ENCODE assay signal across 8 cellular contexts in genomic region chrX:18674788-18675735, GRCh38. TPM values are rescaled to one million over a fixed set of nuclear protein-coding genes. Genes with fewer than 3 reads are reported as not detected.
DNase-seq lines count a peak whose midpoint lies in the region; ATAC-seq and TF ChIP-seq lines count a peak whose summit lies in the region.

No MANE protein-coding gene starts in this region.

- H3K4me1 ChIP-seq in DND-41 (ENCODE audit: insufficient read depth, low read length) (peaks cover 13% of the 10 kb centered on the region), stomach (peaks cover 0 to 6% (median 0%) of the 10 kb centered on the region in 4 donors)

- no peaks in the 10 kb centered on the region for H3K4me1 Mint-ChIP-seq in neural crest cell

- peaks cover 4% of the 10 kb centered on the region for H3K9me3 Mint-ChIP-seq in neural crest cell

- no peaks in the 10 kb centered on the region for H3K9me3 ChIP-seq in DND-41 (ENCODE audit: insufficient read depth, low read length, severe bottlenecking)
- H3K9me3 ChIP-seq in stomach, result peaks cover 0 to 3% (median 0%) of the 10 kb centered on the region in 4 donors

- ATAC-seq in DND-41 (ENCODE audit: insufficient read depth, low read depth) (peak; percentile 79), GM21529 (IDR thresholded peaks at IDR 0.05; ENCODE audit: unreplicated experiment) (peak; percentile 84)

- H3K36me3 Mint-ChIP-seq in neural crest cell (ENCODE audit: low read depth), result no peaks in the 10 kb centered on the region

- no peak for TF ChIP-seq POLR2A in stomach (IDR thresholded peaks at IDR 0.05)

- no peaks in the 10 kb centered on the region for H3K27me3 ChIP-seq in DND-41 (ENCODE audit: insufficient read depth, low read length, poor library complexity)
- H3K27me3 ChIP-seq in stomach, result no peaks in the 10 kb centered on the region

- peak overlapping the region; percentile 50 to 70; a peak in 3 of 4 replicates for H3K4me3 ChIP-seq in DND-41 (ENCODE audit: low read depth in 1 of 2, low read length in 2 of 2)
- peak overlapping the region; percentile 63 to 65 for H3K4me3 ChIP-seq in foreskin fibroblast (ENCODE audit: low read depth in 1 of 2, low read length in 2 of 2)
- H3K4me3 ChIP-seq in stomach, result peak overlapping the region; percentile 59 to 68 (median 62)

- peak overlapping the region; percentile 90 for H3K4me3 Mint-ChIP-seq in neural crest cell

- intact Hi-C loops in stomach (cut with DNase I; ENCODE audit: low total_unique reads), result no loop called here

- peak overlapping the region; percentile 72 for H3K4me2 ChIP-seq in DND-41 (ENCODE audit: insufficient read depth, low read length)

- peaks cover 4% of the 10 kb centered on the region for H3K27me3 Mint-ChIP-seq in neural crest cell (ENCODE audit: low read depth)

- TF ChIP-seq CTCF in DND-41 (IDR thresholded peaks at IDR 0.05; ENCODE audit: borderline replicate concordance, extremely low read depth, low read length, poor library complexity, severe bottlenecking), result no peak
- TF ChIP-seq CTCF in foreskin fibroblast (IDR thresholded peaks at IDR 0.05; ENCODE audit: low read depth, low read length), result no peak
- no peak for TF ChIP-seq CTCF in neural crest cell (conservative IDR thresholded peaks at IDR 0.05)
- TF ChIP-seq CTCF in stomach (IDR thresholded peaks at IDR 0.05), result no peak

- H3K27ac Mint-ChIP-seq in neural crest cell (ENCODE audit: unreplicated experiment), result no peak overlapping the region

- TF ChIP-seq EP300 in stomach (IDR thresholded peaks at IDR 0.05), result no peak

- peak overlapping the region; percentile 67 for H3K27ac ChIP-seq in DND-41 (ENCODE audit: low read length)
- H3K27ac ChIP-seq in stomach, result peak overlapping the region; percentile 85 to 90 (median 87)

- DNase-seq in DND-41, result peak; percentile 75
- DNase-seq in HuH-7.5 (ENCODE audit: low spot score), result peak; percentile 47
- DNase-seq in RPMI7951 (ENCODE audit: low read depth), result peak; percentile 69
- peak; percentile 91 for DNase-seq in activated effector memory CD4-positive, alpha-beta T cell treated with anti-CD3 and anti-CD28 coated beads, Interleukin-2, amount 50 U/mL, for 16 hours
- peak; percentile 33 to 78 for DNase-seq in foreskin fibroblast
- peak; percentile 81 for DNase-seq in neural crest cell (ENCODE audit: low read depth, low spot score)
- peak; percentile 74 for DNase-seq in stomach

- H4K20me1 ChIP-seq in DND-41 (ENCODE audit: insufficient read depth, low read length), result no peaks in the 10 kb centered on the region

- no peaks in the 10 kb centered on the region for H3K79me2 ChIP-seq in DND-41 (ENCODE audit: insufficient read depth, low read length)

- H2AFZ ChIP-seq in DND-41 (ENCODE audit: low read depth, low read length), result peak overlapping the region; percentile 81

- H3K36me3 ChIP-seq in DND-41 (ENCODE audit: insufficient read depth, low read length) (no peaks in the 10 kb centered on the region), stomach (no peaks in the 10 kb centered on the region)

- H3K9ac ChIP-seq in DND-41 (ENCODE audit: low read depth, low read length), result peak overlapping the region; percentile 68

- WGBS in stomach, 5 donors, result 0 to 27% (median 2%) methylated on average over 9 to 74 of the region's 74 CpGs

RNA-seq across cellular contexts. Expression of gene RS1, which starts 3.2 kb away (rescaled TPM):
- not detected in 2 replicates for total RNA-seq in RPMI7951 (2014; rRNA removed; shearing (Covaris generic))
- total RNA-seq in neural crest cell (not detected in 2 replicates), stomach (not detected)
- polyA plus RNA-seq in stomach, result not detected

RNA-seq across cellular contexts. Expression of gene PPEF1, which starts 32.4 kb away (rescaled TPM):
- 0.29 TPM in 1 of 2 replicates, not detected in the other for total RNA-seq in RPMI7951 (2014; rRNA removed; shearing (Covaris generic))
- total RNA-seq in neural crest cell (0.26 and 0.52 TPM in 2 replicates), stomach (1 to 10 TPM in 1 of 5 donors, not detected in 4; 1.3 TPM)
- polyA plus RNA-seq in stomach, result under 1 TPM; 0.08 to 0.31 (median 0.12) TPM

Comparison
In these comparisons a context has a peak if more than half of its experiments do, and no peak if none do; other contexts are left out.
1. Peak in every context shown above with its lines: DNase-seq, ATAC-seq, H3K4me3 ChIP-seq and H3K27ac ChIP-seq.